In the genomic region with DNA sequence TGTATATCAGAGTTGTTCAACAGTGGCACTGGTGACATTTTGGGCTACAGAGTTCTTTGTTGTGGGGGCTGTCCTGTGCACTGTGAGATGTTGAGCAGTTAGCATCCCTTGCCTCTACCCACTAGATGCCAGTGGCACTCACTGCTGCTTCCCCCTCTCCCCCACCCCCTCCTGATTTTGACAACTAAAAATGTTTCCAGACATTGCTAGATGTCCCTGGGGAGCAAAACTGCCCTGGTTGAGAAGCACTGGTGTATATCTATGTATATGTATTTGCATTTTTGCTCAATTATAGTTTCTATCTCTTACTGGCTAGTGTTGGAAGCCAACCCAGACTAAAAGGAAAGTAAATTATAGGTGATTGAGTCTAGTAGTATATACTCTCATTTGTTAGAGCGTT, we compare ENCODE assay signal across 8 cellular contexts. TPM values are rescaled to one million over a fixed set of nuclear protein-coding genes. Genes with fewer than 3 reads are reported as not detected.
DNase-seq lines count a peak whose midpoint lies in the region; ATAC-seq and TF ChIP-seq lines count a peak whose summit lies in the region.

No MANE protein-coding gene starts in this region.

- no peaks in the 10 kb centered on the region for H3K27me3 ChIP-seq in CD4-positive, alpha-beta memory T cell (ENCODE audit: insufficient read depth, low read length)
- H3K27me3 ChIP-seq in H7 (ENCODE audit: control insufficient read depth, insufficient read depth, low read length) = no peaks in the 10 kb centered on the region

- H3K4me1 ChIP-seq in CD4-positive, alpha-beta memory T cell (ENCODE audit: insufficient read depth, low read length) = peaks cover 59% of the 10 kb centered on the region

- peak overlapping the region; percentile 84 to 99 (median 98) for H3K4me3 Mint-ChIP-seq in CD4-positive, alpha-beta memory T cell

- peaks cover 0 to 2% (median 0%) of the 10 kb centered on the region in 8 donors for H3K9me3 Mint-ChIP-seq in CD4-positive, alpha-beta memory T cell

- DNase-seq in CD4-positive, alpha-beta memory T cell = peak in 1 of 5 donors; percentile 57
- DNase-seq in NCI-H526 (lab: John Stamatoyannopoulos, UW) = peak; percentile 96 to 97
- peak; percentile 16 for DNase-seq in globus pallidus (ENCODE audit: low spot score)
- DNase-seq in EL = no peak
- no peak for DNase-seq in GM20000 (ENCODE audit: low spot score)
- no peak for DNase-seq in H7
- no peak for DNase-seq in kidney tubule cell (ENCODE audit: low spot score)

- CTCF ChIA-PET in CD4-positive, alpha-beta memory T cell (lab: Charles Lee; ENCODE audit: partially characterized antibody) = interaction anchor here (1.0 to 8.3 kb wide), 21 partner anchors 9 to 125 kb away, joined by 3 to 100 read pairs (median 11); no protein-coding TSS in a partner anchor

- no peaks in the 10 kb centered on the region for H3K27me3 Mint-ChIP-seq in CD4-positive, alpha-beta memory T cell

- H3K36me3 Mint-ChIP-seq in CD4-positive, alpha-beta memory T cell = peaks cover 13 to 45% of the 10 kb centered on the region in 2 donors

- H3K9me3 ChIP-seq in CD4-positive, alpha-beta memory T cell (ENCODE audit: control insufficient read depth in 1 of 2, low read length in 2 of 2) = no peaks in the 10 kb centered on the region

- intact Hi-C loops in CD4-positive, alpha-beta memory T cell (cut with micrococcal nuclease) = loop anchor here (1.0 kb wide), 3 partner anchors 62 to 123 kb away; no protein-coding TSS in a partner anchor

- TF ChIP-seq CTCF in GM20000 (IDR thresholded peaks at IDR 0.05; ENCODE audit: extremely low read depth, missing control alignments) = no peak

- H3K36me3 ChIP-seq in CD4-positive, alpha-beta memory T cell (ENCODE audit: insufficient read depth, low read length) = no peaks in the 10 kb centered on the region
- no peaks in the 10 kb centered on the region; the same call in 1 of the 2 replicates for H3K36me3 ChIP-seq in H7 (replicated peaks; ENCODE audit: control insufficient read depth, insufficient read depth, low read length)

- peak overlapping the region; percentile 76 for H3K27ac ChIP-seq in CD4-positive, alpha-beta memory T cell (ENCODE audit: low read depth, low read length)

- peak overlapping the region; percentile 90 to 100 (median 98) for H3K27ac Mint-ChIP-seq in CD4-positive, alpha-beta memory T cell

- POLR2A ChIA-PET in CD4-positive, alpha-beta memory T cell (lab: Charles Lee; ENCODE audit: partially characterized antibody) = interaction anchor here (1.3 to 20.6 kb wide), 13 partner anchors 10 to 104 kb away, joined by 4 to 546 read pairs (median 20); no protein-coding TSS in a partner anchor

- peaks cover 45 to 82% (median 57%) of the 10 kb centered on the region in 4 donors for H3K4me1 Mint-ChIP-seq in CD4-positive, alpha-beta memory T cell

- H3K4me3 ChIP-seq in CD4-positive, alpha-beta memory T cell (ENCODE audit: low read length in 2 of 2) = peak overlapping the region; percentile 79 to 86
- H3K4me3 ChIP-seq in H7 (ENCODE audit: insufficient read depth, low read depth, low read length) = no peak overlapping the region

- ATAC-seq in GM21423 (IDR thresholded peaks at IDR 0.05; ENCODE audit: unreplicated experiment) = peak; percentile 24

RNA-seq across cellular contexts. Expression of a gene that starts 2.4 kb away (rescaled TPM):
- 10 to 100 TPM; 62.5 to 65.6 TPM for total RNA-seq in CD4-positive, alpha-beta memory T cell
- 10 to 100 TPM; 20.8 to 43.8 TPM for polyA plus RNA-seq in CD4-positive, alpha-beta memory T cell
- 19.6 and 25.5 TPM in 2 replicates for total RNA-seq in H7 (2014; rRNA removed; shearing (Covaris generic))

Comparison
In these comparisons a context has a peak if more than half of its experiments do, and no peak if none do; other contexts are left out.
1. DNase-seq: peak in NCI-H526 (2 of 2) and globus pallidus (single experiment); none in EL (single experiment), GM20000 (single experiment), H7 (single experiment) and kidney tubule cell (single experiment).